In genomic region chr20:17558154-17558940, GRCh38 we compare ENCODE assay signal across 8 cellular contexts.
A peak's percentile ranks its signal among the peaks of the same experiment; 100 is the strongest.
DNase-seq lines count a peak whose midpoint lies in the region; ATAC-seq lines count a peak whose summit lies in the region.

No MANE protein-coding gene starts in this region.

- peak; percentile 79 for ATAC-seq in stimulated activated naive CD8-positive, alpha-beta T cell treated with anti-CD3 and anti-CD28 coated beads, Interleukin-15, Interleukin-2, amounts not matched to agents 100 U/mL and 50 U/mL, for 24 hours
- no peak for ATAC-seq in HG03196 (IDR thresholded peaks at IDR 0.05; ENCODE audit: unreplicated experiment)
- ATAC-seq in GM18519 (IDR thresholded peaks at IDR 0.05; ENCODE audit: low FRiP score, unreplicated experiment) = no peak
- ATAC-seq in HG03442 (IDR thresholded peaks at IDR 0.05; ENCODE audit: unreplicated experiment) = no peak

- DNase-seq in GM03348 (ENCODE audit: low spot score) = peak; percentile 71
- DNase-seq in NCI-H446 (lab: John Stamatoyannopoulos, UW) = peak; percentile 18 to 53
- DNase-seq in amniotic stem cell (lab: John Stamatoyannopoulos, UW) = peak; percentile 87
- peak; percentile 47 for DNase-seq in iPS-NIHi11 (ENCODE audit: low spot score)
- DNase-seq in stimulated activated naive CD8-positive, alpha-beta T cell treated with anti-CD3 and anti-CD28 coated beads, Interleukin-15, Interleukin-2, amounts not matched to agents 100 U/mL and 50 U/mL, for 24 hours = peak; percentile 50

Comparison
In these comparisons a context has a peak if more than half of its experiments do, and no peak if none do; other contexts are left out.
1. DNase-seq: peak in every context shown above with its lines; median percentile 87 in amniotic stem cell; 71 in GM03348; 50 in stimulated activated naive CD8-positive, alpha-beta T cell treated with anti-CD3 and anti-CD28 coated beads, Interleukin-15, Interleukin-2, amounts not matched to agents 100 U/mL and 50 U/mL, for 24 hours; 47 in iPS-NIHi11; 36 in NCI-H446.